In the genomic region with DNA sequence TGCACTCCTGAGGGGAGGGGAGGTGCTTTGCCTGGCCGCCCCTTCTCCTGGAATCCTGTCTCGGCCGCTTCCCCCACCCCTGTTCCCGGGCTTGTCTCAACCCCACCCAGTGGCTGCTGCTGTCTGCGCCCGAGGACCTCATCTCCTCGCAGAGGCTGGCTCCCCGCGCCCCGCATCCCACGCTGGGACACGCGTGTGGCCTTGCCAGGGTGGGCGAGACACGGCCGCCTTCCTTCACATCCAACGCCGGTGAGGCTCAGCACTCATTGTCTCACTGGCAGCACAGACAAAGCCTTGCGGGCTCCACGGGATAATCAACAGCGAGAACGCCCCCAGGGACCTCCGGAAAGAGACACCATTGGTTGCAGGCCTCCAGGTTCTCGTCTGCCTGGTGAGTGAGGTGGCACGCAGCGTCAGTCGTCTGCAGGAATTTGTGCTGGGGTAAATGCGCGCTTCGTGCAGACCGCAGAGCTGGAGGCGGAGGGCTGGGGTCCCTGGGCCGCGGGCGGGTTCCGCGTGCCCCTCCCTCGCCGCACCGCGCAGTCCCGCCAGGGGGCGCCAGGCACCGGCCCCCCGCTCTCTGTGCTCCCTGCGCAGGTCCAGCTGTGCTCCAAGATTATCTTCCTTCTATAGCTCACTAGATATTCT, we compare ENCODE assay signal across 8 cellular contexts. TPM values are rescaled to one million over a fixed set of nuclear protein-coding genes. Genes with fewer than 3 reads are reported as not detected.
DNase-seq lines count a peak whose midpoint lies in the region; ATAC-seq and TF ChIP-seq lines count a peak whose summit lies in the region.
"Had no signal": no experiment of that assay in that cellular context is flagged by ENCODE, and none has a peak within 500 bp of the region (broad histone marks: within the 10 kb centered on the region; RNA-seq: fewer than 3 reads in every experiment).

No MANE protein-coding gene starts in this region.

- intact Hi-C loops in Caco-2 (cut with micrococcal nuclease; ENCODE audit: unreplicated experiment): no loop called here

- CTCF ChIA-PET in RWPE1 (lab: Yijun Ruan, JAX): interaction anchor here (0.6 to 1.6 kb wide), 4 partner anchors 10 to 649 kb away, joined by 3 to 8 read pairs (median 6); a partner anchor contains a TSS
- CTCF ChIA-PET in Caco-2 (lab: Charles Lee): interaction anchor here (0.9 kb wide), 1 partner anchor 12 kb away, joined by 4 read pairs; no protein-coding TSS in a partner anchor

- no peak overlapping the region for H3K27ac Mint-ChIP-seq in endothelial cell (ENCODE audit: unreplicated experiment)
- peak overlapping the region; percentile 38 for H3K27ac Mint-ChIP-seq in neural progenitor cell
- H3K27ac Mint-ChIP-seq in Caco-2 (ENCODE audit: unreplicated experiment): no peak overlapping the region

- H4K20me1 ChIP-seq in neural progenitor cell (ENCODE audit: low read depth): no peaks in the 10 kb centered on the region

- BruUV-seq in Caco-2 (replicated peaks; lab: Mats Ljungman, UMichigan): no TSS peak

- TF ChIP-seq CTCF in GM12873 (IDR thresholded peaks at IDR 0.05; ENCODE audit: insufficient read depth, low read depth, low read length, missing control alignments): peak; percentile 77
- peak; percentile 67 for TF ChIP-seq CTCF in RWPE1 (conservative IDR thresholded peaks at IDR 0.05; ENCODE audit: low read depth)
- TF ChIP-seq CTCF in endothelial cell (IDR thresholded peaks at IDR 0.05; ENCODE audit: unreplicated experiment): peak; percentile 89
- peak; percentile 92 for TF ChIP-seq CTCF in neural progenitor cell (IDR thresholded peaks at IDR 0.05)
- no peak for TF ChIP-seq CTCF in Caco-2 (IDR thresholded peaks at IDR 0.05; ENCODE audit: insufficient read depth in 1 of 2, low read depth in 1 of 2, low read length in 1 of 2, severe bottlenecking in 1 of 2, unreplicated experiment in 1 of 2)

- H3K9me3 ChIP-seq in neural progenitor cell (ENCODE audit: low read depth) (no peaks in the 10 kb centered on the region), Caco-2 (no peaks in the 10 kb centered on the region)

- H3K27me3 Mint-ChIP-seq in endothelial cell (ENCODE audit: unreplicated experiment): peaks cover 5% of the 10 kb centered on the region
- H3K27me3 Mint-ChIP-seq in neural progenitor cell (ENCODE audit: insufficient read depth, low read depth): peaks cover 2% of the 10 kb centered on the region
- peaks cover 4% of the 10 kb centered on the region for H3K27me3 Mint-ChIP-seq in Caco-2 (ENCODE audit: insufficient read depth, unreplicated experiment)

- no peak overlapping the region for H3K9ac ChIP-seq in neural progenitor cell

- DNase-seq in RWPE1 (ENCODE audit: low spot score): no peak
- DNase-seq in endothelial cell (ENCODE audit: low spot score): peak; percentile 82
- peak; percentile 87 for DNase-seq in neural progenitor cell (ENCODE audit: low spot score)
- DNase-seq in GF-D8 (lab: John Stamatoyannopoulos, UW): no peak
- DNase-seq in Caco-2: no peak

- H3K4me1 ChIP-seq in neural progenitor cell: peaks cover 25% of the 10 kb centered on the region
- H3K4me1 ChIP-seq in Caco-2: no peaks in the 10 kb centered on the region

- H3K27me3 ChIP-seq in neural progenitor cell (no peaks in the 10 kb centered on the region), Caco-2 (replicated peaks; ENCODE audit: control insufficient read depth, insufficient read depth, low read length) (no peaks in the 10 kb centered on the region)

- H3K4me2 ChIP-seq in neural progenitor cell: peak overlapping the region; percentile 73

- H3K4me3 ChIP-seq in neural progenitor cell (peak overlapping the region; percentile 44), Caco-2 (ENCODE audit: low read depth, low read length) (no peak overlapping the region)

- no peak overlapping the region for H3K27ac ChIP-seq in RWPE1
- no peak overlapping the region for H3K27ac ChIP-seq in neural progenitor cell

- H3K9me3 Mint-ChIP-seq in endothelial cell (ENCODE audit: unreplicated experiment) (no peaks in the 10 kb centered on the region), neural progenitor cell (peaks cover 6% of the 10 kb centered on the region), Caco-2 (ENCODE audit: unreplicated experiment) (peaks cover 11% of the 10 kb centered on the region)

- no peaks in the 10 kb centered on the region for H3K79me2 ChIP-seq in neural progenitor cell (ENCODE audit: low read depth)

- H3K4me1 Mint-ChIP-seq in endothelial cell (ENCODE audit: unreplicated experiment): peaks cover 21% of the 10 kb centered on the region
- peaks cover 44% of the 10 kb centered on the region for H3K4me1 Mint-ChIP-seq in neural progenitor cell
- no peaks in the 10 kb centered on the region for H3K4me1 Mint-ChIP-seq in Caco-2 (ENCODE audit: low read depth, unreplicated experiment)

- POLR2A ChIA-PET in RWPE1 (lab: Yijun Ruan, JAX; ENCODE audit: low non-redundant PET): no interaction called here
- POLR2A ChIA-PET in Caco-2 (lab: Charles Lee): no interaction called here

- H3K36me3 ChIP-seq in neural progenitor cell (no peaks in the 10 kb centered on the region), Caco-2 (ENCODE audit: control insufficient read depth, insufficient read depth, low read length) (no peaks in the 10 kb centered on the region)

- H3F3A ChIP-seq in neural progenitor cell (ENCODE audit: low read depth): peaks cover 22% of the 10 kb centered on the region

- H2AFZ ChIP-seq in neural progenitor cell (replicated peaks): peak overlapping the region; percentile 81

- H3K36me3 Mint-ChIP-seq in endothelial cell (ENCODE audit: low read depth, unreplicated experiment) (peaks cover 8% of the 10 kb centered on the region), neural progenitor cell (no peaks in the 10 kb centered on the region), Caco-2 (ENCODE audit: insufficient read depth, unreplicated experiment) (no peaks in the 10 kb centered on the region)

- H3K4me3 Mint-ChIP-seq in endothelial cell (ENCODE audit: unreplicated experiment): peak overlapping the region; percentile 51
- H3K4me3 Mint-ChIP-seq in neural progenitor cell: peak overlapping the region; percentile 78
- H3K4me3 Mint-ChIP-seq in Caco-2 (ENCODE audit: unreplicated experiment): no peak overlapping the region

- no peak for ATAC-seq in GM21381 (IDR thresholded peaks at IDR 0.05; ENCODE audit: unreplicated experiment)

RNA-seq across cellular contexts. Expression of a gene that starts 26.8 kb away (rescaled TPM):
- total RNA-seq in endothelial cell (ENCODE audit: unreplicated experiment): not detected
- total RNA-seq in neural progenitor cell (ENCODE audit: low replicate concordance): 8.6 and 19.7 TPM in 2 replicates
- total RNA-seq in Caco-2 (2022): 0.56 and 0.82 TPM in 2 replicates
- total RNA-seq: renal cortical epithelial cell had no signal

Comparison
In these comparisons a context has a peak if more than half of its experiments do, and no peak if none do; other contexts are left out.
1. CTCF ChIP-seq: peak in GM12873 (single experiment), RWPE1 (single experiment), endothelial cell (single experiment) and neural progenitor cell (single experiment); none in Caco-2 (0 of 2).
2. DNase-seq: peak in endothelial cell (single experiment) and neural progenitor cell (single experiment); none in RWPE1 (single experiment), GF-D8 (single experiment) and Caco-2 (0 of 2).